ENCODE assay signal across 20 cellular contexts in genomic region chr14:102951034-102951433, GRCh38. TPM values are rescaled to one million over a fixed set of nuclear protein-coding genes. Genes with fewer than 3 reads are reported as not detected.
DNase-seq lines count a peak whose midpoint lies in the region; ATAC-seq and TF ChIP-seq lines count a peak whose summit lies in the region.
"Had no signal": no experiment of that assay in that cellular context is flagged by ENCODE, and none has a peak within 500 bp of the region (broad histone marks: within the 10 kb centered on the region; RNA-seq: fewer than 3 reads in every experiment).

No MANE protein-coding gene starts in this region.

- WGBS in tibial nerve, 2 donors, result 57 to 60% methylated on average over 10 of the region's 10 CpGs

- peak; percentile 20 to 85 for TF ChIP-seq EP300 in tibial nerve (IDR thresholded peaks at IDR 0.05)

- H3K27me3 ChIP-seq in tibial nerve, result no peaks in the 10 kb centered on the region
- H3K27me3 ChIP-seq: pancreas, sigmoid colon, vagina had no signal

- no peaks in the 10 kb centered on the region for H3K36me3 Mint-ChIP-seq in activated naive CD4-positive, alpha-beta T cell treated with anti-CD3 and anti-CD28 coated beads, Interleukin-2, amount 50 U/mL, for 72 hours

- no peaks in the 10 kb centered on the region for H3K9me3 Mint-ChIP-seq in activated naive CD4-positive, alpha-beta T cell treated with anti-CD3 and anti-CD28 coated beads, Interleukin-2, amount 50 U/mL, for 72 hours
- H3K9me3 Mint-ChIP-seq: brain; CD4-positive, alpha-beta memory T cell; T-helper 1 cell treated with Interleukin-12 subunit alpha and Interleukin-12 subunit beta and Interleukin-4 antibody, amounts not matched to agents 30 μg/mL and 1 μg/mL, for 36 hours had no signal

- no peak for TF ChIP-seq POLR2A in tibial nerve (IDR thresholded peaks at IDR 0.05)

- H3K4me3 ChIP-seq in tibial nerve, result no peak overlapping the region
- H3K4me3 ChIP-seq: lung, pancreas, sigmoid colon, vagina had no signal

- H3K27ac ChIP-seq in VCaP, result peak overlapping the region; percentile 82
- peak overlapping the region in 2 of 4 donors; percentile 63 to 80 for H3K27ac ChIP-seq in tibial nerve
- H3K27ac ChIP-seq: pancreas, vagina had no signal

- H3K36me3 ChIP-seq in tibial nerve, result peaks cover 7 to 95% (median 12%) of the 10 kb centered on the region in 3 donors

- DNase-seq in globus pallidus (ENCODE audit: low spot score), result peak; percentile 96
- peak; percentile 62 for DNase-seq in occipital lobe (lab: John Stamatoyannopoulos, UW)
- DNase-seq in tibial nerve (ENCODE audit: low spot score in 2 of 2), result no peak
- DNase-seq in NCI-H1092 treated with DMSO at 0.1 percent for 48 hours (lab: John Stamatoyannopoulos, UW), result no peak
- DNase-seq in activated naive CD4-positive, alpha-beta T cell treated with anti-CD3 and anti-CD28 coated beads, Interleukin-2, amount 50 U/mL, for 72 hours (ENCODE audit: low spot score in 2 of 2), result no peak
- no peak for DNase-seq in DMS114 treated with DMSO at 0.1 percent for 48 hours (lab: John Stamatoyannopoulos, UW; ENCODE audit: unreplicated experiment)
- DNase-seq: activated effector memory CD4-positive, alpha-beta T cell treated with Interleukin-2 at 50 U/mL for 16 hours; CD4-positive, alpha-beta memory T cell; GF-D8; H7; NCI-H446; pancreas; PC-3; SHP77 treated with DMSO at 0.1 percent for 48 hours; sigmoid colon had no signal

- H3K27ac Mint-ChIP-seq in activated naive CD4-positive, alpha-beta T cell treated with anti-CD3 and anti-CD28 coated beads, Interleukin-2, amount 50 U/mL, for 72 hours, result no peak overlapping the region
- H3K27ac Mint-ChIP-seq: T-helper 1 cell treated with Interleukin-12 subunit alpha and Interleukin-12 subunit beta and Interleukin-4 antibody, amounts not matched to agents 30 μg/mL and 1 μg/mL, for 36 hours had no signal

- H3K9me3 ChIP-seq in tibial nerve, result no peaks in the 10 kb centered on the region
- H3K9me3 ChIP-seq: pancreas, sigmoid colon, vagina had no signal

- ATAC-seq in activated naive CD4-positive, alpha-beta T cell treated with anti-CD3 and anti-CD28 coated beads, Interleukin-2, amount 50 U/mL, for 72 hours, result no peak
- ATAC-seq: PC-3 had no signal

- TF ChIP-seq CTCF in VCaP (conservative IDR thresholded peaks at IDR 0.05) (no peak), tibial nerve (IDR thresholded peaks at IDR 0.05) (no peak)

- peaks cover 0 to 28% (median 8%) of the 10 kb centered on the region in 4 donors for H3K4me1 ChIP-seq in tibial nerve
- H3K4me1 ChIP-seq: pancreas, vagina had no signal

RNA-seq across cellular contexts. Expression of gene AMN, which starts 28.6 kb away (rescaled TPM):
- total RNA-seq in occipital lobe (not detected), tibial nerve (under 1 TPM in 1 of 4 donors, not detected in 3; 0.21 TPM)
- under 1 TPM; 0.30 to 0.49 TPM for total RNA-seq in activated naive CD4-positive, alpha-beta T cell treated with anti-CD3 and anti-CD28 coated beads, Interleukin-2, amount 50 U/mL, for 72 hours
- total RNA-seq: PC-3, sigmoid colon had no signal

Comparison
In these comparisons a context has a peak if more than half of its experiments do, and no peak if none do; other contexts are left out.
1. DNase-seq: peak in globus pallidus (single experiment) and occipital lobe (single experiment); none in tibial nerve (0 of 2), NCI-H1092 treated with DMSO at 0.1 percent for 48 hours (single experiment), activated naive CD4-positive, alpha-beta T cell treated with anti-CD3 and anti-CD28 coated beads, Interleukin-2, amount 50 U/mL, for 72 hours (0 of 2) and DMS114 treated with DMSO at 0.1 percent for 48 hours (single experiment).